Comparison of ENCODE assay signal across 25 cellular contexts in the genomic region with DNA sequence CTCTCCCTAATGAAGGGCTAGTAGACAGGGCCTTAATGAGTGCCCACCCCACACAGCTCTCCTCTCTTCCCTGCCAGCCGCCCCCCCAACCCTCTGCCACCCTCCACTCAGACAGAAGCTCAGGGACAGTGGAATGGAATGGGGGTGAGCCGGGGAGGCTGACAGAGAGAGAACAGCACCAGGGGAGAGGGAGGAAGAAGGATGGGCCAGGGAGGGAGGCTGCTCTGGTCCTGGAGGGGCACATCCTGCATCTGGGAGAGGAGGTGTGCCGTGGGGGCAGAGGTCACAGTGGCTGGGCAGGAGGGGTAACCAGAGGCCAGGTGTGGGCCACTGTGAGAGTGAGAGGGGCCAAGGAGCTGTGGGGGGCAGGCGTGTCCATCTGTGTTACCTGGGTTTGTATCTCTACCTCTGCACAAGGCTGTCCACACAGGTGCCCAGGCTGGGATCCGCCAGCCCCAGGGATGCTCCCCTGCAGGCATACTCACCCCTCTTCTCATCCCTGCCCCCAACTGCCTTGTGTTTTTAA. TPM values are rescaled to one million over a fixed set of nuclear protein-coding genes. Genes with fewer than 3 reads are reported as not detected.
DNase-seq lines count a peak whose midpoint lies in the region; TF ChIP-seq lines count a peak whose summit lies in the region.
"Had no signal": no experiment of that assay in that cellular context is flagged by ENCODE, and none has a peak within 500 bp of the region (broad histone marks: within the 10 kb centered on the region; RNA-seq: fewer than 3 reads in every experiment).

No MANE protein-coding gene starts in this region.

- H3K27me3 Mint-ChIP-seq in activated T-helper 2 cell treated with anti-CD3 and anti-CD28 coated beads, Interferon-gamma antibody, Interleukin-2, Interleukin-4, amounts not matched to agents 10 μg/mL and 5 μg/mL and 100 μg/mL, durations not matched to agents 14 hours and 24 hours and 36 hours (ENCODE audit: low read depth), result peaks cover 2% of the 10 kb centered on the region
- H3K27me3 Mint-ChIP-seq in nephron (ENCODE audit: low read depth), result peaks cover 7% of the 10 kb centered on the region
- H3K27me3 Mint-ChIP-seq: central memory CD8-positive, alpha-beta T cell had no signal

- peaks cover 25 to 72% (median 56%) of the 10 kb centered on the region in 10 experiments for H3K4me1 ChIP-seq in BLaER1 treated with 17β-estradiol and CSF1 and Interleukin-3, amounts not matched to agents 10 nM and 100 nM
- peaks cover 0 to 15% (median 9%) of the 10 kb centered on the region in 4 donors for H3K4me1 ChIP-seq in sigmoid colon
- H3K4me1 ChIP-seq: foreskin keratinocyte had no signal

- 83 to 91% methylated on average over 5 of the region's 5 CpGs for WGBS in sigmoid colon, 2 donors

- H3K9ac ChIP-seq in BLaER1 treated with 17β-estradiol and CSF1 and Interleukin-3, amounts not matched to agents 10 nM and 100 nM, result 0 out of 22 replicates have a peak overlapping the region, but pooled peaks of 2 of the 11 experiments have one; percentile 9 to 13
- H3K9ac ChIP-seq: GM23248 had no signal

- TF ChIP-seq CTCF in GM13977 (IDR thresholded peaks at IDR 0.05; ENCODE audit: extremely low read depth, insufficient read depth, missing control alignments) (no peak), nephron (IDR thresholded peaks at IDR 0.05; ENCODE audit: unreplicated experiment in 3 of 3) (no peak), sigmoid colon (IDR thresholded peaks at IDR 0.05) (no peak)

- TF ChIP-seq EP300 in sigmoid colon (IDR thresholded peaks at IDR 0.05), result no peak

- H3K27ac Mint-ChIP-seq in activated T-helper 2 cell treated with anti-CD3 and anti-CD28 coated beads, Interferon-gamma antibody, Interleukin-2, Interleukin-4, amounts not matched to agents 10 μg/mL and 5 μg/mL and 100 μg/mL, durations not matched to agents 14 hours and 24 hours and 36 hours, result no peak overlapping the region
- H3K27ac Mint-ChIP-seq in nephron, result peak overlapping the region in 2 of 3 experiments; percentile 59 to 61
- H3K27ac Mint-ChIP-seq: activated CD4-positive, alpha-beta memory T cell treated with anti-CD3 and anti-CD28 coated beads, Interleukin-2, amount 10 ng/mL, durations not matched to agents 7 days and 5 days; stimulated activated memory B cell treated with anti-CD40 and anti-IgM and Interleukin-4, amounts not matched to agents 10 μg/mL and 1 μg/mL and 100 μg/mL, for 72 hours had no signal

- no peak overlapping the region for H3K4me3 ChIP-seq in BLaER1 treated with 17β-estradiol and CSF1 and Interleukin-3, amounts not matched to agents 10 nM and 100 nM
- H3K4me3 ChIP-seq in sigmoid colon, result no peak overlapping the region
- H3K4me3 ChIP-seq: GM23248, hepatocyte had no signal

- peak; percentile 13 for DNase-seq in GM13977 (ENCODE audit: low spot score)
- no peak for DNase-seq in activated T-helper 2 cell treated with anti-CD3 and anti-CD28 coated beads, Interferon-gamma antibody, Interleukin-2, Interleukin-4, amounts not matched to agents 10 μg/mL and 5 μg/mL and 100 μg/mL, durations not matched to agents 14 hours and 24 hours and 36 hours (ENCODE audit: low spot score)
- DNase-seq in activated naive CD4-positive, alpha-beta T cell treated with anti-CD3 and anti-CD28 coated beads, Interleukin-2, amount 50 U/mL, for 16 hours, result no peak
- no peak for DNase-seq in NCI-H2107 treated with DMSO at 0.1 percent for 48 hours (lab: John Stamatoyannopoulos, UW; ENCODE audit: unreplicated experiment)
- DNase-seq in sigmoid colon, result no peak
- no peak for DNase-seq in GM03348 (ENCODE audit: low spot score)
- DNase-seq: activated CD4-positive, alpha-beta memory T cell treated with anti-CD3 and anti-CD28 coated beads, Interleukin-2, amount 10 ng/mL, durations not matched to agents 7 days and 5 days; activated naive CD4-positive, alpha-beta T cell treated with Interleukin-2 at 50 U/mL for 16 hours; activated T-cell treated with anti-CD3 and anti-CD28 coated beads for 4 hours; DND-41; foreskin keratinocyte; IMR-90; left ventricle myocardium superior; NCI-H1417 treated with DMSO at 0.1 percent for 48 hours; NCI-H510A treated with DMSO at 0.1 percent for 48 hours; small intestine; stimulated activated CD4-positive, alpha-beta T cell treated with anti-CD3 and anti-CD28 coated beads, Interleukin-2, amount 100 ng/mL, for 24 hours; T-helper 9 cell had no signal

- in situ Hi-C loops in GM13977 (cut with MboI; ENCODE audit: low pct_unique_long_range_greater_than_20kb, low sequenced_read_pairs, unreplicated experiment), result loop anchor here (5.0 kb wide), 1 partner anchor 71 kb away; no protein-coding TSS in a partner anchor

- peaks cover 0 to 7% (median 0%) of the 10 kb centered on the region in 11 experiments; a peak in 1 of 22 replicates for H4K20me1 ChIP-seq in BLaER1 treated with 17β-estradiol and CSF1 and Interleukin-3, amounts not matched to agents 10 nM and 100 nM

- TF ChIP-seq POLR2A in sigmoid colon (IDR thresholded peaks at IDR 0.05), result no peak

- H3K36me3 Mint-ChIP-seq in activated T-helper 2 cell treated with anti-CD3 and anti-CD28 coated beads, Interferon-gamma antibody, Interleukin-2, Interleukin-4, amounts not matched to agents 10 μg/mL and 5 μg/mL and 100 μg/mL, durations not matched to agents 14 hours and 24 hours and 36 hours (ENCODE audit: low read depth), result no peaks in the 10 kb centered on the region
- peaks cover 5% of the 10 kb centered on the region for H3K36me3 Mint-ChIP-seq in nephron (ENCODE audit: low read depth)
- H3K36me3 Mint-ChIP-seq: stimulated activated memory B cell treated with anti-CD40 and anti-IgM and Interleukin-4, amounts not matched to agents 10 μg/mL and 1 μg/mL and 100 μg/mL, for 72 hours had no signal

- no peaks in the 10 kb centered on the region for H3K36me3 ChIP-seq in BLaER1 treated with 17β-estradiol and CSF1 and Interleukin-3, amounts not matched to agents 10 nM and 100 nM
- H3K36me3 ChIP-seq in sigmoid colon, result no peaks in the 10 kb centered on the region

- H3K4me2 ChIP-seq in BLaER1 treated with 17β-estradiol and CSF1 and Interleukin-3, amounts not matched to agents 10 nM and 100 nM, result peak overlapping the region in 7 of 11 experiments; percentile 1 to 72 (median 53); a peak in 10 of 22 replicates

- intact Hi-C loops in activated T-helper 2 cell treated with anti-CD3 and anti-CD28 coated beads, Interferon-gamma antibody, Interleukin-2, Interleukin-4, amounts not matched to agents 10 μg/mL and 5 μg/mL and 100 μg/mL, durations not matched to agents 14 hours and 24 hours and 36 hours (cut with micrococcal nuclease), result no loop called here
- intact Hi-C loops in sigmoid colon (cut with DNase I), result no loop called here

- no peaks in the 10 kb centered on the region; a peak in 1 of 22 replicates for H3K27me3 ChIP-seq in BLaER1 treated with 17β-estradiol and CSF1 and Interleukin-3, amounts not matched to agents 10 nM and 100 nM
- no peaks in the 10 kb centered on the region for H3K27me3 ChIP-seq in sigmoid colon
- H3K27me3 ChIP-seq: foreskin keratinocyte, hepatocyte had no signal

- peak overlapping the region; percentile 39 for H3K4me3 Mint-ChIP-seq in activated T-helper 2 cell treated with anti-CD3 and anti-CD28 coated beads, Interferon-gamma antibody, Interleukin-2, Interleukin-4, amounts not matched to agents 10 μg/mL and 5 μg/mL and 100 μg/mL, durations not matched to agents 14 hours and 24 hours and 36 hours (ENCODE audit: low read depth)
- H3K4me3 Mint-ChIP-seq in nephron, result peak overlapping the region; percentile 73 to 85 (median 81)
- H3K4me3 Mint-ChIP-seq: activated CD4-positive, alpha-beta memory T cell treated with anti-CD3 and anti-CD28 coated beads, Interleukin-2, amount 10 ng/mL, durations not matched to agents 7 days and 5 days; central memory CD8-positive, alpha-beta T cell; stimulated activated memory B cell treated with anti-CD40 and anti-IgM and Interleukin-4, amounts not matched to agents 10 μg/mL and 1 μg/mL and 100 μg/mL, for 72 hours had no signal

- no peak overlapping the region for H3K27ac ChIP-seq in BLaER1 treated with 17β-estradiol and CSF1 and Interleukin-3, amounts not matched to agents 10 nM and 100 nM
- no peak overlapping the region for H3K27ac ChIP-seq in sigmoid colon
- H3K27ac ChIP-seq: foreskin keratinocyte, GM23248, hepatocyte had no signal

- H3K4me1 Mint-ChIP-seq in activated T-helper 2 cell treated with anti-CD3 and anti-CD28 coated beads, Interferon-gamma antibody, Interleukin-2, Interleukin-4, amounts not matched to agents 10 μg/mL and 5 μg/mL and 100 μg/mL, durations not matched to agents 14 hours and 24 hours and 36 hours (ENCODE audit: low read depth), result peaks cover 5% of the 10 kb centered on the region
- peaks cover 32% of the 10 kb centered on the region for H3K4me1 Mint-ChIP-seq in nephron

- no peaks in the 10 kb centered on the region for H3K9me3 Mint-ChIP-seq in activated T-helper 2 cell treated with anti-CD3 and anti-CD28 coated beads, Interferon-gamma antibody, Interleukin-2, Interleukin-4, amounts not matched to agents 10 μg/mL and 5 μg/mL and 100 μg/mL, durations not matched to agents 14 hours and 24 hours and 36 hours
- no peaks in the 10 kb centered on the region for H3K9me3 Mint-ChIP-seq in nephron
- H3K9me3 Mint-ChIP-seq: activated CD4-positive, alpha-beta memory T cell treated with anti-CD3 and anti-CD28 coated beads, Interleukin-2, amount 10 ng/mL, durations not matched to agents 7 days and 5 days; central memory CD8-positive, alpha-beta T cell; stimulated activated memory B cell treated with anti-CD40 and anti-IgM and Interleukin-4, amounts not matched to agents 10 μg/mL and 1 μg/mL and 100 μg/mL, for 72 hours had no signal

- H3K9me3 ChIP-seq in BLaER1 treated with 17β-estradiol and CSF1 and Interleukin-3, amounts not matched to agents 10 nM and 100 nM (replicated peaks in 1 of 11), result no peaks in the 10 kb centered on the region
- no peaks in the 10 kb centered on the region for H3K9me3 ChIP-seq in sigmoid colon

RNA-seq across cellular contexts. Expression of a gene that starts 2.4 kb away (rescaled TPM):
- total RNA-seq in activated T-helper 2 cell treated with anti-CD3 and anti-CD28 coated beads, Interferon-gamma antibody, Interleukin-2, Interleukin-4, amounts not matched to agents 10 μg/mL and 5 μg/mL and 100 μg/mL, durations not matched to agents 14 hours and 24 hours and 36 hours, result 0.27 and 0.34 TPM in 2 replicates
- 1 to 10 TPM; 1.1 to 1.5 (median 1.4) TPM for total RNA-seq in sigmoid colon
- 1 to 10 TPM in 1 of 3 donors, under 1 TPM in 1, not detected in 1; 0.23 to 1.6 TPM for polyA plus RNA-seq in sigmoid colon
- total RNA-seq: GM23248, RPMI7951 had no signal
- polyA plus RNA-seq: GM23248 had no signal

RNA-seq across cellular contexts. Expression of a gene that starts 7.2 kb away (rescaled TPM):
- 103 and 106 TPM in 2 replicates for total RNA-seq in activated T-helper 2 cell treated with anti-CD3 and anti-CD28 coated beads, Interferon-gamma antibody, Interleukin-2, Interleukin-4, amounts not matched to agents 10 μg/mL and 5 μg/mL and 100 μg/mL, durations not matched to agents 14 hours and 24 hours and 36 hours
- total RNA-seq in sigmoid colon, result 10 to 100 TPM; 24.4 to 31.6 (median 28.5) TPM
- 10 to 100 TPM; 46.8 to 53.5 (median 51.1) TPM for polyA plus RNA-seq in sigmoid colon

RNA-seq across cellular contexts. Expression of a gene that starts 22.1 kb away (rescaled TPM):
- 3.2 and 4.5 TPM in 2 replicates for total RNA-seq in activated T-helper 2 cell treated with anti-CD3 and anti-CD28 coated beads, Interferon-gamma antibody, Interleukin-2, Interleukin-4, amounts not matched to agents 10 μg/mL and 5 μg/mL and 100 μg/mL, durations not matched to agents 14 hours and 24 hours and 36 hours
- total RNA-seq in sigmoid colon, result under 1 TPM in 1 of 4 donors, not detected in 3; 0.95 TPM
- under 1 TPM in 1 of 3 donors, not detected in 2; 0.63 TPM for polyA plus RNA-seq in sigmoid colon
- total RNA-seq: GM23248, RPMI7951 had no signal
- polyA plus RNA-seq: hepatocyte had no signal

RNA-seq across cellular contexts. Expression of a gene that starts 49.9 kb away (rescaled TPM):
- total RNA-seq in activated T-helper 2 cell treated with anti-CD3 and anti-CD28 coated beads, Interferon-gamma antibody, Interleukin-2, Interleukin-4, amounts not matched to agents 10 μg/mL and 5 μg/mL and 100 μg/mL, durations not matched to agents 14 hours and 24 hours and 36 hours, result 59.8 and 63.6 TPM in 2 replicates
- 10 to 100 TPM; 17.4 to 42.6 (median 35.2) TPM for total RNA-seq in sigmoid colon
- 10 to 100 TPM; 28.2 to 45.5 (median 31.4) TPM for polyA plus RNA-seq in sigmoid colon

RNA-seq across cellular contexts. Expression of a gene that starts 52.8 kb away (rescaled TPM):
- total RNA-seq in activated T-helper 2 cell treated with anti-CD3 and anti-CD28 coated beads, Interferon-gamma antibody, Interleukin-2, Interleukin-4, amounts not matched to agents 10 μg/mL and 5 μg/mL and 100 μg/mL, durations not matched to agents 14 hours and 24 hours and 36 hours, result 75.5 and 75.7 TPM in 2 replicates
- total RNA-seq in sigmoid colon, result 10 to 100 TPM; 17.5 to 32.7 (median 20.2) TPM
- 10 to 100 TPM; 28.8 to 33.0 (median 30.7) TPM for polyA plus RNA-seq in sigmoid colon
